9 cellular contexts compared by ENCODE assay signal in genomic region chr9:5436441-5436840, GRCh38. TPM values are rescaled to one million over a fixed set of nuclear protein-coding genes. Genes with fewer than 3 reads are reported as not detected.
DNase-seq lines count a peak whose midpoint lies in the region; ATAC-seq and TF ChIP-seq lines count a peak whose summit lies in the region.
"Had no signal": no experiment of that assay in that cellular context is flagged by ENCODE, and none has a peak within 500 bp of the region (broad histone marks: within the 10 kb centered on the region; RNA-seq: fewer than 3 reads in every experiment).

No MANE protein-coding gene starts in this region.

- no peaks in the 10 kb centered on the region for H3F3A ChIP-seq in smooth muscle cell (ENCODE audit: low read depth)

- H3K9me3 ChIP-seq in fibroblast of lung (ENCODE audit: control insufficient read depth, insufficient read depth, low read depth, low read length) (no peaks in the 10 kb centered on the region), smooth muscle cell (replicated peaks; ENCODE audit: low read depth) (no peaks in the 10 kb centered on the region)

- H3K79me2 ChIP-seq in fibroblast of lung (ENCODE audit: control insufficient read depth, insufficient read depth, low read length) (no peaks in the 10 kb centered on the region), smooth muscle cell (ENCODE audit: low read depth) (no peaks in the 10 kb centered on the region)

- H3K4me1 ChIP-seq in fibroblast of lung (ENCODE audit: control insufficient read depth, extremely low read depth, insufficient read depth, low read length): peaks cover 5% of the 10 kb centered on the region
- peaks cover 4% of the 10 kb centered on the region for H3K4me1 ChIP-seq in smooth muscle cell (ENCODE audit: low read depth)

- TF ChIP-seq CTCF in WI38 (IDR thresholded peaks at IDR 0.05; ENCODE audit: low read depth, low read length) (no peak), fibroblast of lung (conservative IDR thresholded peaks at IDR 0.05 in 1 of 2, IDR thresholded peaks at IDR 0.05 in 1 of 2; ENCODE audit: low read depth in 1 of 2, low read length in 2 of 2) (no peak), smooth muscle cell (IDR thresholded peaks at IDR 0.05; ENCODE audit: borderline replicate concordance, insufficient read depth, poor library complexity, severe bottlenecking) (no peak)

- H3K4me2 ChIP-seq in fibroblast of lung (ENCODE audit: extremely low read depth, insufficient read depth, low read length) (peak overlapping the region; percentile 52), smooth muscle cell (peak overlapping the region; percentile 80)

- ATAC-seq in HG03571 (IDR thresholded peaks at IDR 0.05; ENCODE audit: unreplicated experiment): no peak

- no peaks in the 10 kb centered on the region for H3K36me3 ChIP-seq in fibroblast of lung (ENCODE audit: control insufficient read depth, insufficient read depth, low read length)
- no peaks in the 10 kb centered on the region for H3K36me3 ChIP-seq in smooth muscle cell (ENCODE audit: low read depth)

- H3K27ac ChIP-seq in fibroblast of lung (ENCODE audit: insufficient read depth, low read length): no peak overlapping the region
- peak overlapping the region; percentile 93 for H3K27ac ChIP-seq in smooth muscle cell (ENCODE audit: low read depth)

- H3K27ac Mint-ChIP-seq in activated T-cell treated with anti-CD3 and anti-CD28 coated beads, Interleukin-2, amount 50 U/mL, for 24 hours: peak overlapping the region; percentile 99

- H2AFZ ChIP-seq in fibroblast of lung (ENCODE audit: low read length) (no peak overlapping the region), smooth muscle cell (ENCODE audit: low read depth) (no peak overlapping the region)

- no peaks in the 10 kb centered on the region for H3K27me3 Mint-ChIP-seq in activated T-cell treated with anti-CD3 and anti-CD28 coated beads, Interleukin-2, amount 50 U/mL, for 24 hours

- H3K36me3 Mint-ChIP-seq in activated T-cell treated with anti-CD3 and anti-CD28 coated beads, Interleukin-2, amount 50 U/mL, for 24 hours (ENCODE audit: low read depth): peaks cover 55% of the 10 kb centered on the region

- peak overlapping the region; percentile 92 for H3K4me3 Mint-ChIP-seq in activated T-cell treated with anti-CD3 and anti-CD28 coated beads, Interleukin-2, amount 50 U/mL, for 24 hours

- H3K4me3 ChIP-seq in WI38 (ENCODE audit: low read depth, low read length) (peak overlapping the region; percentile 67), fibroblast of lung (replicated peaks in 1 of 4; ENCODE audit: control extremely low read depth in 1 of 4, insufficient read depth in 1 of 4, low read depth in 3 of 4, low read length in 4 of 4) (peak overlapping the region in 3 of 4 experiments; percentile 41 to 83 (median 77)), smooth muscle cell (peak overlapping the region; percentile 56)

- peaks cover 2% of the 10 kb centered on the region for H3K9me3 Mint-ChIP-seq in activated T-cell treated with anti-CD3 and anti-CD28 coated beads, Interleukin-2, amount 50 U/mL, for 24 hours

- WGBS in smooth muscle cell (ENCODE audit: low lambda C conversion rate): 100% methylated on average over 2 of the region's 2 CpGs

- H3K27me3 ChIP-seq in fibroblast of lung (ENCODE audit: control insufficient read depth, insufficient read depth, low read length) (no peaks in the 10 kb centered on the region), smooth muscle cell (ENCODE audit: low read depth) (no peaks in the 10 kb centered on the region)

- H4K20me1 ChIP-seq in fibroblast of lung (ENCODE audit: control insufficient read depth, extremely low read depth, insufficient read depth, low read length): no peaks in the 10 kb centered on the region
- H4K20me1 ChIP-seq in smooth muscle cell (ENCODE audit: low read depth): no peaks in the 10 kb centered on the region

- DNase-seq in activated T-cell treated with anti-CD3 and anti-CD28 coated beads, Interleukin-2, amount 50 U/mL, for 24 hours: no peak
- no peak for DNase-seq in activated T-cell treated with anti-CD3 and anti-CD28 coated beads, Interleukin-2, amount 50 U/mL, for 1 hour
- DNase-seq in fibroblast of lung (ENCODE audit: low read depth in 2 of 2) (no peak), smooth muscle cell (lab: John Stamatoyannopoulos, UW; ENCODE audit: unreplicated experiment) (no peak), SKM-1 (lab: John Stamatoyannopoulos, UW; ENCODE audit: unreplicated experiment) (no peak), dedifferentiated amniotic fluid mesenchymal stem cell (ENCODE audit: extremely low spot score) (no peak)
- DNase-seq: NCI-H146 had no signal

- peaks cover 60% of the 10 kb centered on the region for H3K4me1 Mint-ChIP-seq in activated T-cell treated with anti-CD3 and anti-CD28 coated beads, Interleukin-2, amount 50 U/mL, for 24 hours (ENCODE audit: low read depth)

- H3K9ac ChIP-seq in fibroblast of lung (ENCODE audit: insufficient read depth, low read length) (no peak overlapping the region), smooth muscle cell (ENCODE audit: low read depth) (peak overlapping the region; percentile 86)

RNA-seq across cellular contexts. Expression of gene PLGRKT, which starts 1.3 kb away (rescaled TPM):
- 12.6 and 17.3 TPM in 2 replicates for total RNA-seq in fibroblast of lung
- 21.6 and 22.8 TPM in 2 replicates for polyA plus RNA-seq in fibroblast of lung
- polyA plus RNA-seq in fibroblast of lung (2012): 24.6 and 25.3 TPM in 2 replicates
- 1.4 and 2.9 TPM in 2 replicates for polyA minus RNA-seq in fibroblast of lung (ENCODE audit: low replicate concordance)
- total RNA-seq in smooth muscle cell: 40.1 and 44.2 TPM in 2 replicates
- polyA plus RNA-seq in smooth muscle cell: 37.0 and 39.8 TPM in 2 replicates

RNA-seq across cellular contexts. Expression of gene CD274, which starts 13.9 kb away (rescaled TPM):
- total RNA-seq in fibroblast of lung: 3.3 and 5.9 TPM in 2 replicates
- 3.1 and 4.8 TPM in 2 replicates for polyA plus RNA-seq in fibroblast of lung
- 1.3 and 3.5 TPM in 2 replicates for polyA plus RNA-seq in fibroblast of lung (2012)
- 0.85 and 7.2 TPM in 2 replicates for polyA minus RNA-seq in fibroblast of lung (ENCODE audit: low replicate concordance)
- 4.0 and 6.3 TPM in 2 replicates for total RNA-seq in smooth muscle cell
- 2.3 and 2.4 TPM in 2 replicates for polyA plus RNA-seq in smooth muscle cell
